ENCODE assay signal across 10 cellular contexts in genomic region chrX:70168238-70169188, GRCh38. TPM values are rescaled to one million over a fixed set of nuclear protein-coding genes. Genes with fewer than 3 reads are reported as not detected.
DNase-seq lines count a peak whose midpoint lies in the region; ATAC-seq, FAIRE-seq and TF ChIP-seq lines count a peak whose summit lies in the region.
"Had no signal": no experiment of that assay in that cellular context is flagged by ENCODE, and none has a peak within 500 bp of the region (broad histone marks: within the 10 kb centered on the region; RNA-seq: fewer than 3 reads in every experiment).

No MANE protein-coding gene starts in this region.

- DNase-seq in HCT116 (ENCODE audit: low read depth, low spot score) (peak; percentile 3), T-helper 17 cell (no peak), left ventricle myocardium inferior (no peak), small intestine (peak; percentile 12), NCI-H2081 treated with DMSO at 0.1 percent for 48 hours (lab: John Stamatoyannopoulos, UW) (no peak), GM19240 (ENCODE audit: insufficient read length, low spot score) (no peak), NCI-H524 treated with DMSO at 0.1 percent for 48 hours (lab: John Stamatoyannopoulos, UW) (no peak)
- DNase-seq: activated CD4-positive, alpha-beta T cell treated with anti-CD3 and anti-CD28 coated beads, Interleukin-2, amount 50 U/mL, for 1 hour had no signal

- H3K36me3 Mint-ChIP-seq in T-helper 17 cell (ENCODE audit: low read depth): peaks cover 2% of the 10 kb centered on the region

- no peak for FAIRE-seq in small intestine (lab: Jason Lieb, UNC)

- H4K20me1 ChIP-seq in HCT116 (ENCODE audit: insufficient read depth): no peaks in the 10 kb centered on the region

- WGBS in small intestine, 3 donors: 24 to 43% (median 42%) methylated on average over 11 of the region's 11 CpGs

- H3K4me1 ChIP-seq in HCT116 (ENCODE audit: control insufficient read depth in 1 of 2, insufficient read depth in 2 of 2, low read length in 2 of 2) (peaks cover 4 to 34% of the 10 kb centered on the region in 2 experiments; a peak in 3 of 4 replicates), left ventricle myocardium inferior (peaks cover 6% of the 10 kb centered on the region), small intestine (ENCODE audit: control insufficient read depth in 2 of 2, insufficient read depth in 1 of 2, low read depth in 1 of 2, low read length in 1 of 2) (no peaks in the 10 kb centered on the region)

- H2AFZ ChIP-seq in HCT116 (ENCODE audit: low read depth, low read length, poor library complexity, severe bottlenecking): no peak overlapping the region

- peak overlapping the region; percentile 15; the same call in 1 of the 2 replicates for H3K27ac ChIP-seq in HCT116 (ENCODE audit: low read depth, low read length)
- H3K27ac ChIP-seq in left ventricle myocardium inferior (replicated peaks): peak overlapping the region; percentile 16
- peak overlapping the region in 1 of 2 donors; percentile 35 for H3K27ac ChIP-seq in small intestine (ENCODE audit: low read depth in 1 of 2, low read length in 1 of 2)

- no peaks in the 10 kb centered on the region for H3K4me1 Mint-ChIP-seq in T-helper 17 cell

- RAD21 ChIA-PET in HCT116 (lab: Charles Lee; ENCODE audit: low non-redundant PET in 1 of 2, low total read pairs in 2 of 2, uncharacterized antibody in 2 of 2, unreplicated experiment in 2 of 2): no interaction called here

- no peak overlapping the region for H3K4me3 Mint-ChIP-seq in T-helper 17 cell
- H3K4me3 Mint-ChIP-seq: neural crest cell had no signal

- no peaks in the 10 kb centered on the region for H3K27me3 Mint-ChIP-seq in T-helper 17 cell

- TF ChIP-seq RAD21 in HCT116 (IDR thresholded peaks at IDR 0.05; ENCODE audit: low read depth): no peak

- CTCF ChIA-PET in HCT116 (lab: Charles Lee): interaction anchor here (2.1 kb wide), 1 partner anchor 35 kb away, joined by 8 read pairs; the partner anchor contains the start of gene IGBP1

- no TSS peak for BruUV-seq in HCT116 (replicated peaks; lab: Mats Ljungman, UMichigan)

- POLR2A ChIA-PET in HCT116 (lab: Charles Lee): no interaction called here

- H3K4me3 ChIP-seq in HCT116 (replicated peaks in 1 of 2; ENCODE audit: low read depth in 1 of 2, low read length in 2 of 2) (peak overlapping the region in 1 of 2 experiments; percentile 11; a peak in 2 of 4 replicates), left ventricle myocardium inferior (no peak overlapping the region), small intestine (ENCODE audit: low read depth in 1 of 2, low read length in 2 of 2) (no peak overlapping the region)

- 0 out of 2 replicates have a peak overlapping the region, but pooled peaks have one; percentile 20 for H3K9ac ChIP-seq in HCT116 (ENCODE audit: low read length)

- H3K27me3 ChIP-seq in HCT116 (ENCODE audit: insufficient read depth, low read length) (no peaks in the 10 kb centered on the region), left ventricle myocardium inferior (ENCODE audit: low read depth) (no peaks in the 10 kb centered on the region), small intestine (ENCODE audit: control insufficient read depth in 2 of 2, insufficient read depth in 2 of 2, low read length in 2 of 2) (no peaks in the 10 kb centered on the region)

- peak overlapping the region; percentile 54 for H3K27ac Mint-ChIP-seq in T-helper 17 cell

- H3K36me3 ChIP-seq in HCT116 (ENCODE audit: control insufficient read depth in 1 of 2, insufficient read depth in 2 of 2, low read length in 2 of 2): no peaks in the 10 kb centered on the region; a peak in 2 of 4 replicates
- H3K36me3 ChIP-seq in left ventricle myocardium inferior: peaks cover 7% of the 10 kb centered on the region
- H3K36me3 ChIP-seq in small intestine (ENCODE audit: control insufficient read depth in 2 of 2, insufficient read depth in 2 of 2, low read length in 2 of 2): peaks cover 0 to 4% of the 10 kb centered on the region in 2 donors

- TF ChIP-seq POLR2A in HCT116 (IDR thresholded peaks at IDR 0.05; ENCODE audit: borderline replicate concordance, extremely low read depth, insufficient read depth, insufficient read length): no peak

- peak; percentile 80 for ATAC-seq in HCT116
- ATAC-seq in T-helper 17 cell: no peak
- ATAC-seq in GM18520 (IDR thresholded peaks at IDR 0.05; ENCODE audit: unreplicated experiment): no peak

- H3K79me2 ChIP-seq in HCT116 (ENCODE audit: insufficient read depth, low read length): no peaks in the 10 kb centered on the region

- no peaks in the 10 kb centered on the region for H3K9me2 ChIP-seq in HCT116 (ENCODE audit: insufficient read depth)

- H3K4me2 ChIP-seq in HCT116 (ENCODE audit: low read length): peak overlapping the region; percentile 60

- H3K9me3 ChIP-seq in HCT116 (ENCODE audit: control insufficient read depth in 1 of 2, insufficient read depth in 1 of 2, low read depth in 1 of 2, low read length in 2 of 2): no peaks in the 10 kb centered on the region
- H3K9me3 ChIP-seq in T-helper 17 cell (ENCODE audit: control insufficient read depth, low read length, poor library complexity, severe bottlenecking): no peaks in the 10 kb centered on the region
- no peaks in the 10 kb centered on the region for H3K9me3 ChIP-seq in left ventricle myocardium inferior (replicated peaks)
- no peaks in the 10 kb centered on the region for H3K9me3 ChIP-seq in small intestine (ENCODE audit: control insufficient read depth, low read depth)

- TF ChIP-seq CTCF in HCT116 (IDR thresholded peaks at IDR 0.05 in 2 of 3, conservative IDR thresholded peaks at IDR 0.05 in 1 of 3; ENCODE audit: borderline replicate concordance in 1 of 3, insufficient read depth in 1 of 3, low read depth in 2 of 3, low read length in 2 of 3) (no peak), left ventricle myocardium inferior (IDR thresholded peaks at IDR 0.05; ENCODE audit: borderline replicate concordance) (no peak)

- intact Hi-C loops in HCT116 (cut with micrococcal nuclease): no loop called here
- intact Hi-C loops in left ventricle myocardium inferior (cut with micrococcal nuclease): no loop called here

TF ChIP-seq in HCT116, 20 proteins besides CTCF, POLR2A, EP300 and RAD21:
- TF ChIP-seq SP1 (IDR thresholded peaks at IDR 0.05; ENCODE audit: low read depth) (no peak), FOSL1 (IDR thresholded peaks at IDR 0.05; ENCODE audit: low read depth) (peak; percentile 30; the same call in 1 of the 2 replicates)

RNA-seq across cellular contexts. Expression of gene DGAT2L6, which starts 8.8 kb away (rescaled TPM):
- total RNA-seq in HCT116 (2021; ENCODE audit: unreplicated experiment) (not detected), T-helper 17 cell (not detected), left ventricle myocardium inferior (not detected)
- not detected in 2 replicates for polyA plus RNA-seq in HCT116 (2012)
- polyA plus RNA-seq in small intestine: not detected
- total RNA-seq: neural crest cell had no signal

RNA-seq across cellular contexts. Expression of gene IGBP1, which starts 35.3 kb away (rescaled TPM):
- total RNA-seq in HCT116 (2021; ENCODE audit: unreplicated experiment): 50.7 TPM
- 54.9 and 60.2 TPM in 2 replicates for polyA plus RNA-seq in HCT116 (2012)
- total RNA-seq in T-helper 17 cell: 10 to 100 TPM; 54.0 to 56.1 TPM
- 50.9 TPM for total RNA-seq in left ventricle myocardium inferior
- polyA plus RNA-seq in small intestine: 100 to 1,000 TPM in 2 of 3 donors, 10 to 100 TPM in 1; 72.6 to 152 (median 140) TPM

Comparison
In these comparisons a context has a peak if more than half of its experiments do, and no peak if none do; other contexts are left out.
1. DNase-seq: peak in HCT116 (single experiment) and small intestine (single experiment); none in T-helper 17 cell (0 of 3), left ventricle myocardium inferior (single experiment), NCI-H2081 treated with DMSO at 0.1 percent for 48 hours (single experiment), GM19240 (single experiment) and NCI-H524 treated with DMSO at 0.1 percent for 48 hours (single experiment).